1 cellular context compared by ENCODE assay signal in the genomic region with DNA sequence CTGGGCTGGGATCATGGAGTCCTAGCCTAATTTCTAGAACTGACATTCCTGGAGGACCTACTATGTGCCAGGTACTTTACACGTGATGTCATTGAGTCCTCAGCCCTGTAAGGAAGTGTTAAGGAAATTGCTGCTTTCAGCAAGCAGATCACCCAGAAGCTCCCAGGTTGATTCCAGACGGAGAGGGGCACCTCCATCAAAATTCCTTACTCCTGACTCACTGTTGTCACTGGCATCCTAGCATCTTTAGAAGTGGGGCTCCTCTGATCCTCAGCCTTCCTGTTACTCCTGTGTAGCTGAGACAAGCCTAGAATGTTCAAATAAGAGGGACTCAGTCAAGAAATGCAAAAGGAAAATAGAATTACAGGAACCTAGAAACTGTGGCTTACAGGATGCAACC.
TF ChIP-seq lines count a peak whose summit lies in the region.

No MANE protein-coding gene starts in this region.

TF ChIP-seq in WTC11, 78 proteins besides CTCF, POLR2A, EP300 and RAD21 (continued from another document):
- TF ChIP-seq ZNF281 (CRISPR knock-in tag; IDR thresholded peaks at IDR 0.05) (no peak), USF2 (CRISPR knock-in tag; IDR thresholded peaks at IDR 0.05) (no peak), SMAD4 (CRISPR knock-in tag; IDR thresholded peaks at IDR 0.05) (no peak), ETV6 (CRISPR knock-in tag; IDR thresholded peaks at IDR 0.05) (no peak), FOXK1 (CRISPR knock-in tag; IDR thresholded peaks at IDR 0.05) (no peak), PRRX2 (CRISPR knock-in tag; IDR thresholded peaks at IDR 0.05) (no peak), ZBTB21 (CRISPR knock-in tag; IDR thresholded peaks at IDR 0.05; ENCODE audit: borderline replicate concordance) (no peak), E2F5 (CRISPR knock-in tag; IDR thresholded peaks at IDR 0.05) (no peak)
- TF ChIP-seq, protein P1, sequence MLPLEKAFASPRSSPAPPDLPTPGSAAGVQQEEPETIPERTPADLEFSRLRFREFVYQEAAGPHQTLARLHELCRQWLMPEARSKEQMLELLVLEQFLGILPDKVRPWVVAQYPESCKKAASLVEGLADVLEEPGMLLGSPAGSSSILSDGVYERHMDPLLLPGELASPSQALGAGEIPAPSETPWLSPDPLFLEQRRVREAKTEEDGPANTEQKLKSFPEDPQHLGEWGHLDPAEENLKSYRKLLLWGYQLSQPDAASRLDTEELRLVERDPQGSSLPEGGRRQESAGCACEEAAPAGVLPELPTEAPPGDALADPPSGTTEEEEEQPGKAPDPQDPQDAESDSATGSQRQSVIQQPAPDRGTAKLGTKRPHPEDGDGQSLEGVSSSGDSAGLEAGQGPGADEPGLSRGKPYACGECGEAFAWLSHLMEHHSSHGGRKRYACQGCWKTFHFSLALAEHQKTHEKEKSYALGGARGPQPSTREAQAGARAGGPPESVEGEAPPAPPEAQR (CRISPR knock-in tag; IDR thresholded peaks at IDR 0.05) = no peak
